2 cellular contexts compared by ENCODE assay signal in the genomic region with DNA sequence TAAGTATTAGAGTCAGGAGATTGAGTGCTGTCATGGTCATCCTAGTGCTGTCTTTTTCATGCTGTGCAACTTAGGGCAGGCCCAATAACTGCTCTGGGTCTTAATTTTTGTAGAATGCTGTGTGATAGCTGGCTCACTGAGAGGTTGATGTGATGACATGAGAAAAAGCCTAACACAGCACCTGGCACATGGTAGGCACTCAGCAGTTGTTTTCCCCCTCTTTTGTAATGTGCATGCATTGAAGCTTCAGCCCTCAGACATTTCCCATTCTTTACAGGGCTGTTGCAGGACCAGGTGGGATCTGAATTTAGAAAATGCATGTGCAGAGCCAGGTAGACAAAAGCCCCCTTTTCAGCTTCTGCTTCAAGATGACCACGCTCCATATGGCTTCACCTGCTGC.
TF ChIP-seq lines count a peak whose summit lies in the region.

No MANE protein-coding gene starts in this region.

TF ChIP-seq in A549, 52 proteins besides CTCF, POLR2A, EP300 and RAD21:
- TF ChIP-seq ZSCAN20 (CRISPR knock-in tag; IDR thresholded peaks at IDR 0.05) (no peak), HOXA7 (CRISPR knock-in tag; IDR thresholded peaks at IDR 0.05) (no peak), ESRRA (IDR thresholded peaks at IDR 0.05; ENCODE audit: borderline replicate concordance, low read length) (no peak), CBX8 (IDR thresholded peaks at IDR 0.05) (no peak), ZFP36 (IDR thresholded peaks at IDR 0.05; ENCODE audit: borderline replicate concordance, partially characterized antibody) (no peak), FOSB (CRISPR knock-in tag; IDR thresholded peaks at IDR 0.05) (no peak), PHF8 (IDR thresholded peaks at IDR 0.05; ENCODE audit: borderline replicate concordance, low read depth) (no peak)
- TF ChIP-seq, protein P1, sequence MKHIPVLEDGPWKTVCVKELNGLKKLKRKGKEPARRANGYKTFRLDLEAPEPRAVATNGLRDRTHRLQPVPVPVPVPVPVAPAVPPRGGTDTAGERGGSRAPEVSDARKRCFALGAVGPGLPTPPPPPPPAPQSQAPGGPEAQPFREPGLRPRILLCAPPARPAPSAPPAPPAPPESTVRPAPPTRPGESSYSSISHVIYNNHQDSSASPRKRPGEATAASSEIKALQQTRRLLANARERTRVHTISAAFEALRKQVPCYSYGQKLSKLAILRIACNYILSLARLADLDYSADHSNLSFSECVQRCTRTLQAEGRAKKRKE (CRISPR knock-in tag; IDR thresholded peaks at IDR 0.05; ENCODE audit: low read depth): no peak

TF ChIP-seq in H1, 55 proteins besides CTCF, POLR2A, EP300 and RAD21:
- TF ChIP-seq, protein P2, sequence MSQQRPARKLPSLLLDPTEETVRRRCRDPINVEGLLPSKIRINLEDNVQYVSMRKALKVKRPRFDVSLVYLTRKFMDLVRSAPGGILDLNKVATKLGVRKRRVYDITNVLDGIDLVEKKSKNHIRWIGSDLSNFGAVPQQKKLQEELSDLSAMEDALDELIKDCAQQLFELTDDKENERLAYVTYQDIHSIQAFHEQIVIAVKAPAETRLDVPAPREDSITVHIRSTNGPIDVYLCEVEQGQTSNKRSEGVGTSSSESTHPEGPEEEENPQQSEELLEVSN (IDR thresholded peaks at IDR 0.05): peak; percentile 83
- TF ChIP-seq, protein P3, sequence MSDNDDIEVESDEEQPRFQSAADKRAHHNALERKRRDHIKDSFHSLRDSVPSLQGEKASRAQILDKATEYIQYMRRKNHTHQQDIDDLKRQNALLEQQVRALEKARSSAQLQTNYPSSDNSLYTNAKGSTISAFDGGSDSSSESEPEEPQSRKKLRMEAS (IDR thresholded peaks at IDR 0.05): peak; percentile 60
- no peak for TF ChIP-seq JUND (IDR thresholded peaks at IDR 0.05; ENCODE audit: low read length)
